Comparison of ENCODE assay signal across 13 cellular contexts in genomic region chr16:55487048-55487803, GRCh38. TPM values are rescaled to one million over a fixed set of nuclear protein-coding genes. Genes with fewer than 3 reads are reported as not detected.
A peak's percentile ranks its signal among the peaks of the same experiment; 100 is the strongest.
DNase-seq lines count a peak whose midpoint lies in the region; ATAC-seq and TF ChIP-seq lines count a peak whose summit lies in the region.
"Had no signal": no experiment of that assay in that cellular context is flagged by ENCODE, and none has a peak within 500 bp of the region (broad histone marks: within the 10 kb centered on the region; RNA-seq: fewer than 3 reads in every experiment).

No MANE protein-coding gene starts in this region.

- no peak overlapping the region for H3K18ac ChIP-seq in trophoblast cell (ENCODE audit: low read length)

- POLR2A ChIA-PET in SK-N-SH (lab: Yijun Ruan, JAX): no interaction called here

- H3K27ac ChIP-seq in SK-N-SH (ENCODE audit: low read depth in 2 of 2, low read length in 1 of 2) (peak overlapping the region; percentile 81 to 91), trophoblast cell (ENCODE audit: low read depth, low read length) (peak overlapping the region; percentile 12)
- H3K27ac ChIP-seq: dorsolateral prefrontal cortex, KMS-11 had no signal

- H3K79me2 ChIP-seq in SK-N-SH (ENCODE audit: insufficient read depth) (peaks cover 51% of the 10 kb centered on the region), trophoblast cell (ENCODE audit: control insufficient read depth, insufficient read depth, low read length, poor library complexity) (no peaks in the 10 kb centered on the region)

- H2AFZ ChIP-seq in SK-N-SH (ENCODE audit: low read depth) (no peak overlapping the region), trophoblast cell (ENCODE audit: insufficient read depth, low read length, poor library complexity) (no peak overlapping the region)

- no peak for TF ChIP-seq RAD21 in SK-N-SH (IDR thresholded peaks at IDR 0.05; ENCODE audit: low read length)

- no peak overlapping the region for H2BK120ac ChIP-seq in trophoblast cell (ENCODE audit: insufficient read depth, low read length, poor library complexity)

- H3K4me1 ChIP-seq in SK-N-SH (ENCODE audit: control insufficient read depth in 1 of 2, insufficient read depth in 2 of 2, low read depth in 1 of 2, low read length in 1 of 2) (peaks cover 19 to 31% of the 10 kb centered on the region in 2 experiments; a peak in 3 of 4 replicates), trophoblast cell (ENCODE audit: control insufficient read depth in 1 of 2, insufficient read depth in 2 of 2, low read length in 2 of 2) (peaks cover 0 to 10% of the 10 kb centered on the region in 2 experiments)

- 31% methylated on average over 13 of the region's 13 CpGs for WGBS in SK-N-SH (ENCODE audit: low lambda C conversion rate)
- no CpG with 5 or more reads among the region's 13 CpGs for WGBS in trophoblast cell (ENCODE audit: extremely low coverage, insufficient coverage, insufficient read length)

- H3K4ac ChIP-seq in trophoblast cell (ENCODE audit: low read depth, low read length): no peak overlapping the region

- H3K4me3 ChIP-seq in SK-N-SH (ENCODE audit: low read depth in 2 of 2, low read length in 1 of 2) (no peak overlapping the region), trophoblast cell (ENCODE audit: low read depth, low read length) (no peak overlapping the region)
- H3K4me3 ChIP-seq: dorsolateral prefrontal cortex had no signal

- H4K91ac ChIP-seq in trophoblast cell (ENCODE audit: low read depth, low read length): no peak overlapping the region

- no peak overlapping the region for H2AK5ac ChIP-seq in trophoblast cell (ENCODE audit: low read length)

- no peaks in the 10 kb centered on the region for H3K9me3 ChIP-seq in SK-N-SH
- peaks cover 2% of the 10 kb centered on the region for H3K9me3 ChIP-seq in trophoblast cell (ENCODE audit: insufficient read depth, low read depth, low read length)

- H3K9ac ChIP-seq in SK-N-SH: peak overlapping the region; percentile 55; the same call in 1 of the 2 replicates
- H3K9ac ChIP-seq in trophoblast cell (ENCODE audit: low read length): no peak overlapping the region
- H3K9ac ChIP-seq: KMS-11 had no signal

- no peak overlapping the region for H2BK5ac ChIP-seq in trophoblast cell (ENCODE audit: low read depth, low read length, poor library complexity)

- no peaks in the 10 kb centered on the region for H3K79me1 ChIP-seq in trophoblast cell (ENCODE audit: low read length)

- TF ChIP-seq CTCF in SK-N-SH (IDR thresholded peaks at IDR 0.05): no peak

- H4K8ac ChIP-seq in trophoblast cell (ENCODE audit: low read depth, low read length): no peak overlapping the region

- peaks cover 8% of the 10 kb centered on the region for H4K20me1 ChIP-seq in SK-N-SH (ENCODE audit: insufficient read depth)

- no peak for ATAC-seq in GM18867 (IDR thresholded peaks at IDR 0.05; ENCODE audit: unreplicated experiment)
- ATAC-seq in HG02623 (IDR thresholded peaks at IDR 0.05; ENCODE audit: unreplicated experiment): no peak
- no peak for ATAC-seq in GM21717 (IDR thresholded peaks at IDR 0.05; ENCODE audit: unreplicated experiment)

- H3K23ac ChIP-seq in trophoblast cell (ENCODE audit: low read length): no peak overlapping the region

- no peak overlapping the region for H3K14ac ChIP-seq in trophoblast cell (ENCODE audit: low read length)

- no peak overlapping the region for H2BK12ac ChIP-seq in trophoblast cell (ENCODE audit: low read length)

- DNase-seq in A172 (ENCODE audit: low spot score) (peak; percentile 70), SK-N-SH (no peak), glomerular visceral epithelial cell (ENCODE audit: extremely low spot score) (peak; percentile 62), trophoblast cell (no peak), NCI-H1105 treated with DMSO at 0.1 percent for 48 hours (lab: John Stamatoyannopoulos, UW) (no peak)
- DNase-seq: dorsolateral prefrontal cortex, NCI-H446 treated with DMSO at 0.1 percent for 48 hours, SHP77 had no signal

- H3K27me3 ChIP-seq in SK-N-SH (ENCODE audit: insufficient read depth) (no peaks in the 10 kb centered on the region), trophoblast cell (ENCODE audit: insufficient read depth, low read length) (no peaks in the 10 kb centered on the region)
- H3K27me3 ChIP-seq: dorsolateral prefrontal cortex had no signal

- peaks cover 82 to 90% of the 10 kb centered on the region in 2 experiments for H3K36me3 ChIP-seq in SK-N-SH (replicated peaks in 1 of 2; ENCODE audit: control insufficient read depth in 1 of 2, insufficient read depth in 2 of 2, low read length in 1 of 2)
- H3K36me3 ChIP-seq in trophoblast cell (ENCODE audit: control insufficient read depth in 1 of 2, insufficient read depth in 2 of 2, low read length in 2 of 2): peaks cover 78 to 93% of the 10 kb centered on the region in 2 experiments

- H4K12ac ChIP-seq in trophoblast cell (ENCODE audit: low read depth, low read length): no peak overlapping the region

- CTCF ChIA-PET in SK-N-SH (lab: Yijun Ruan, JAX): interaction anchor here (1.2 to 3.3 kb wide), 4 partner anchors 8 to 22 kb away, joined by 3 to 18 read pairs (median 10); no protein-coding TSS in a partner anchor

- H3K9me2 ChIP-seq in SK-N-SH: no peaks in the 10 kb centered on the region

- H3K4me2 ChIP-seq in SK-N-SH (peak overlapping the region; percentile 61), trophoblast cell (ENCODE audit: low read length) (no peak overlapping the region)
- H3K4me2 ChIP-seq: KMS-11 had no signal

- peaks cover 28% of the 10 kb centered on the region for H3F3A ChIP-seq in SK-N-SH (replicated peaks; ENCODE audit: insufficient read depth)

- TF ChIP-seq EP300 in SK-N-SH (IDR thresholded peaks at IDR 0.05; ENCODE audit: borderline replicate concordance in 1 of 2, low read depth in 1 of 2, low read length in 1 of 2): peak in 1 of 2 experiments; percentile 88; a peak in 2 of 4 replicates

TF ChIP-seq in SK-N-SH, 30 proteins besides CTCF, POLR2A, EP300 and RAD21 (continues in another document):
- TF ChIP-seq POLR2AphosphoS5 (IDR thresholded peaks at IDR 0.05; ENCODE audit: low read depth, low read length) (peak; percentile 65; the same call in 1 of the 2 replicates), TEAD4 (IDR thresholded peaks at IDR 0.05; ENCODE audit: borderline replicate concordance, insufficient read depth) (no peak), TAF1 (IDR thresholded peaks at IDR 0.05; ENCODE audit: borderline replicate concordance, low read depth, low read length) (no peak), RFX5 (IDR thresholded peaks at IDR 0.05; ENCODE audit: low read length) (no peak), USF2 (IDR thresholded peaks at IDR 0.05; ENCODE audit: borderline replicate concordance, low read depth, low read length) (no peak), NFIC (IDR thresholded peaks at IDR 0.05; ENCODE audit: borderline replicate concordance) (peak; percentile 79), FOXJ3 (CRISPR knock-in tag; IDR thresholded peaks at IDR 0.05) (no peak), ZBTB33 (IDR thresholded peaks at IDR 0.05; ENCODE audit: borderline replicate concordance, low read depth) (0 out of 2 replicates have a peak, but pooled peaks have one; percentile 22), RXRA (IDR thresholded peaks at IDR 0.05; ENCODE audit: borderline replicate concordance, low read depth) (peak; percentile 32; the same call in 1 of the 2 replicates), MXI1 (IDR thresholded peaks at IDR 0.05; ENCODE audit: low read depth, low read length) (no peak), YY1 (IDR thresholded peaks at IDR 0.05; ENCODE audit: low read depth) (peak; percentile 29; the same call in 1 of the 2 replicates)
- TF ChIP-seq, protein P1, sequence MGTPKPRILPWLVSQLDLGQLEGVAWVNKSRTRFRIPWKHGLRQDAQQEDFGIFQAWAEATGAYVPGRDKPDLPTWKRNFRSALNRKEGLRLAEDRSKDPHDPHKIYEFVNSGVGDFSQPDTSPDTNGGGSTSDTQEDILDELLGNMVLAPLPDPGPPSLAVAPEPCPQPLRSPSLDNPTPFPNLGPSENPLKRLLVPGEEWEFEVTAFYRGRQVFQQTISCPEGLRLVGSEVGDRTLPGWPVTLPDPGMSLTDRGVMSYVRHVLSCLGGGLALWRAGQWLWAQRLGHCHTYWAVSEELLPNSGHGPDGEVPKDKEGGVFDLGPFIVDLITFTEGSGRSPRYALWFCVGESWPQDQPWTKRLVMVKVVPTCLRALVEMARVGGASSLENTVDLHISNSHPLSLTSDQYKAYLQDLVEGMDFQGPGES (IDR thresholded peaks at IDR 0.05; ENCODE audit: low read depth, low read length): no peak

RNA-seq across cellular contexts. Expression of gene MMP2, which starts 8.2 kb away (rescaled TPM):
- total RNA-seq in A172 (2014; rRNA removed; shearing (Covaris generic)): 85.0 and 103 TPM in 2 replicates
- polyA plus RNA-seq in SK-N-SH (2012; rRNA removed): 963 and 1,101 TPM in 2 replicates
- 657 and 848 TPM in 2 replicates for polyA plus RNA-seq in SK-N-SH (2012; cell fraction: cytosol; rRNA removed)
- polyA plus RNA-seq in SK-N-SH (2012; cell fraction: nucleus; rRNA removed): 471 and 582 TPM in 2 replicates
- 1,470 and 1,480 TPM in 2 replicates for polyA plus RNA-seq in trophoblast cell (2013)
- total RNA-seq: G401 had no signal

RNA-seq across cellular contexts. Expression of gene LPCAT2, which starts 21.6 kb away (rescaled TPM):
- total RNA-seq in A172 (2014; rRNA removed; shearing (Covaris generic)): 18.6 and 20.2 TPM in 2 replicates
- 9.1 and 14.5 TPM in 2 replicates for polyA plus RNA-seq in SK-N-SH (2012; rRNA removed)
- polyA plus RNA-seq in SK-N-SH (2012; cell fraction: cytosol; rRNA removed): 12.4 and 14.1 TPM in 2 replicates
- polyA plus RNA-seq in SK-N-SH (2012; cell fraction: nucleus; rRNA removed): 18.9 and 28.5 TPM in 2 replicates
- 107 and 118 TPM in 2 replicates for polyA plus RNA-seq in trophoblast cell (2013)
- total RNA-seq: G401 had no signal

Comparison
In these comparisons a context has a peak if more than half of its experiments do, and no peak if none do; other contexts are left out.
1. DNase-seq: peak in A172 (single experiment) and glomerular visceral epithelial cell (single experiment); none in SK-N-SH (single experiment), trophoblast cell (0 of 2) and NCI-H1105 treated with DMSO at 0.1 percent for 48 hours (single experiment).